9 cellular contexts compared by ENCODE assay signal in genomic region chr20:760751-761417, GRCh38. TPM values are rescaled to one million over a fixed set of nuclear protein-coding genes. Genes with fewer than 3 reads are reported as not detected.
A peak's percentile ranks its signal among the peaks of the same experiment; 100 is the strongest.
DNase-seq lines count a peak whose midpoint lies in the region; FAIRE-seq and TF ChIP-seq lines count a peak whose summit lies in the region.
"Had no signal": no experiment of that assay in that cellular context is flagged by ENCODE, and none has a peak within 500 bp of the region (broad histone marks: within the 10 kb centered on the region; RNA-seq: fewer than 3 reads in every experiment).

No MANE protein-coding gene starts in this region.

- no peak for TF ChIP-seq POLR2A in testis (IDR thresholded peaks at IDR 0.05)

- DNase-seq in CD1c-positive myeloid dendritic cell (ENCODE audit: extremely low spot score): peak; percentile 38
- peak; percentile 31 for DNase-seq in activated naive CD4-positive, alpha-beta T cell treated with anti-CD3 and anti-CD28 coated beads, Interleukin-2, amount 50 U/mL, for 16 hours
- no peak for DNase-seq in kidney
- peak; percentile 69 for DNase-seq in testis
- DNase-seq in foreskin melanocyte: no peak
- no peak for DNase-seq in cerebellum (ENCODE audit: low spot score)
- no peak for DNase-seq in NCI-H146 treated with DMSO at 0.1 percent for 48 hours (lab: John Stamatoyannopoulos, UW; ENCODE audit: unreplicated experiment)

- no peaks in the 10 kb centered on the region; the same call in 1 of the 2 replicates for H3K27me3 ChIP-seq in KMS-11 (ENCODE audit: insufficient read depth, low read depth)
- H3K27me3 ChIP-seq in testis: no peaks in the 10 kb centered on the region

- H3K9me3 ChIP-seq in kidney (ENCODE audit: control insufficient read depth in 1 of 2, low read length in 2 of 2): no peaks in the 10 kb centered on the region
- H3K9me3 ChIP-seq in testis: no peaks in the 10 kb centered on the region

- no peak overlapping the region for H3K9ac ChIP-seq in KMS-11
- no peak overlapping the region for H3K9ac ChIP-seq in kidney (ENCODE audit: low read length in 2 of 2)

- H3K36me3 ChIP-seq in KMS-11 (ENCODE audit: insufficient read depth): no peaks in the 10 kb centered on the region
- no peaks in the 10 kb centered on the region for H3K36me3 ChIP-seq in kidney (ENCODE audit: control insufficient read depth in 1 of 2, insufficient read depth in 2 of 2, low read length in 2 of 2)
- no peaks in the 10 kb centered on the region for H3K36me3 ChIP-seq in testis (ENCODE audit: low read depth, missing control alignments)

- H3K4me1 ChIP-seq in KMS-11 (ENCODE audit: low read depth, poor library complexity, severe bottlenecking) (no peaks in the 10 kb centered on the region), kidney (ENCODE audit: control insufficient read depth in 1 of 2, insufficient read depth in 1 of 2, low read depth in 1 of 2, low read length in 2 of 2) (peaks cover 0 to 6% of the 10 kb centered on the region in 2 donors), testis (no peaks in the 10 kb centered on the region)

- H3K4me3 ChIP-seq in KMS-11 (IDR thresholded peaks at IDR 0.05; ENCODE audit: insufficient read depth, low read depth, low read length) (no peak overlapping the region), kidney (ENCODE audit: low read length in 2 of 2) (no peak overlapping the region), testis (peak overlapping the region; percentile 38 to 39)

- no peak for FAIRE-seq in kidney (lab: Jason Lieb, UNC)
- FAIRE-seq: endometrium had no signal

- WGBS in testis, 2 donors: 54 to 65% methylated on average over 21 to 44 of the region's 44 CpGs

- no peaks in the 10 kb centered on the region for H3K79me2 ChIP-seq in KMS-11 (ENCODE audit: insufficient read depth, low read depth)

- TF ChIP-seq CTCF in KMS-11 (conservative IDR thresholded peaks at IDR 0.05; ENCODE audit: low read depth, low read length): peak; percentile 86
- peak; percentile 55 for TF ChIP-seq CTCF in kidney (IDR thresholded peaks at IDR 0.05; ENCODE audit: borderline replicate concordance, extremely low read depth, insufficient read depth)
- TF ChIP-seq CTCF in testis (IDR thresholded peaks at IDR 0.05): peak; percentile 69 to 93 (median 87)

- H2AFZ ChIP-seq in KMS-11 (ENCODE audit: low read depth): no peak overlapping the region; the same call in 1 of the 2 replicates

- H3K27ac ChIP-seq in KMS-11 (no peak overlapping the region), kidney (ENCODE audit: low read depth in 2 of 2, low read length in 2 of 2) (no peak overlapping the region), testis (no peak overlapping the region)

- H4K20me1 ChIP-seq in KMS-11 (ENCODE audit: insufficient read depth): no peaks in the 10 kb centered on the region

- intact Hi-C loops in kidney (cut with DNase I): no loop called here
- intact Hi-C loops in testis (cut with DNase I; ENCODE audit: low total_unique reads): no loop called here

- H3K4me2 ChIP-seq in KMS-11: no peak overlapping the region

RNA-seq across cellular contexts. Expression of gene SLC52A3, which starts 7.4 kb away (rescaled TPM):
- 10.9 TPM for total RNA-seq in kidney
- polyA plus RNA-seq in kidney (ENCODE audit: insufficient read depth, low read depth, low replicate concordance): 11.4 TPM
- 100 to 1,000 TPM; 187 to 247 TPM for total RNA-seq in testis
- 130 TPM for polyA plus RNA-seq in testis (ENCODE audit: insufficient read depth, low read depth, low replicate concordance)
- 0.36 TPM for total RNA-seq in cerebellum

Comparison
In these comparisons a context has a peak if more than half of its experiments do, and no peak if none do; other contexts are left out.
1. DNase-seq: peak in CD1c-positive myeloid dendritic cell (single experiment), activated naive CD4-positive, alpha-beta T cell treated with anti-CD3 and anti-CD28 coated beads, Interleukin-2, amount 50 U/mL, for 16 hours (single experiment) and testis (single experiment); none in kidney (single experiment), foreskin melanocyte (single experiment), cerebellum (single experiment) and NCI-H146 treated with DMSO at 0.1 percent for 48 hours (single experiment).
2. H3K4me3 ChIP-seq: peak in testis (2 of 2); none in KMS-11 (single experiment) and kidney (0 of 2).
3. RNA of gene SLC52A3, which starts 7.4 kb away (total RNA-seq): 187 to 247 TPM in testis; 10.9 TPM in kidney (single experiment) and 0.36 TPM in cerebellum (single experiment); every median in the first group is over 10 times any median in the second.
4. Peak in every context shown above with its lines, with median percentiles within 50 percentile points of each other: CTCF ChIP-seq.